Comparison of ENCODE assay signal across 17 cellular contexts in genomic region chr12:112842441-112842840, GRCh38. TPM values are rescaled to one million over a fixed set of nuclear protein-coding genes. Genes with fewer than 3 reads are reported as not detected.
"Had no signal": no experiment of that assay in that cellular context is flagged by ENCODE, and none has a peak within 500 bp of the region (broad histone marks: within the 10 kb centered on the region; RNA-seq: fewer than 3 reads in every experiment).

No MANE protein-coding gene starts in this region.

- H3K4me3 ChIP-seq: left lung, lung, right atrium auricular region had no signal

- H3K9me3 ChIP-seq: left lung, right atrium auricular region had no signal

- H3K27ac ChIP-seq: left lung, right atrium auricular region had no signal

- H3K4me1 ChIP-seq: left lung, right atrium auricular region had no signal

- H3K36me3 ChIP-seq: left lung, right atrium auricular region had no signal

- H3K27me3 ChIP-seq: right atrium auricular region had no signal

- ATAC-seq: left lung; naive thymus-derived CD4-positive, alpha-beta T cell had no signal

- DNase-seq: cerebellar nuclear complex; head of caudate nucleus; hippocampal formation; left lung; naive thymus-derived CD4-positive, alpha-beta T cell; nephron progenitor cell; posterior cingulate gyrus; small intestine; stimulated activated CD4-positive, alpha-beta T cell treated with anti-CD3 and anti-CD28 coated beads, Interleukin-12 subunit alpha, Interleukin-12 subunit beta, amount 100 ng/mL, for 4 hours; stimulated activated naive CD4-positive, alpha-beta T cell treated with Interleukin-2 at 50 U/mL for 16 hours had no signal

RNA-seq across cellular contexts. Expression of gene RPH3A, which starts 50.9 kb away (rescaled TPM):
- total RNA-seq: dermis blood vessel endothelial cell, endothelial cell of umbilical vein, osteocyte, pulmonary artery endothelial cell, right atrium auricular region had no signal
- polyA plus RNA-seq: endothelial cell of umbilical vein; esophagus; naive thymus-derived CD4-positive, alpha-beta T cell had no signal
